In the genomic region with DNA sequence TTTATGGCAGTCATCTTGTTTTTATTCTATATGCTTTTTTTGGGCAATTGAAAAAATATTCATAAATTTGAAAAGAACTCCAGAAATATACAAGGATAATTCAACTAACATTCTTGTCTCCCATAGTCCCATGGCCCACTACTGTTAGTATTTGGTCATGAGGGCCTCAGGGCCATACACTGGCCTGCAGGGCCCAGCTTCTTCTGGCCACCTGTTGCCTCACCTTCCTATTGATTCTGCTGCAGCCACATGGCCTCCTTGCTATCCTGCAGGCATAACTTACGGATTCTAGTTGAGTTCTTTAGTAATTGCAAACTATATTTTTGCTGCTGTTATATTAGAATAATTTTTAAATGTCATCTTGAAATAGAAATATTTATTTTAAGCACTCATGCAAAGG, we compare ENCODE assay signal across 2 cellular contexts.
A peak's percentile ranks its signal among the peaks of the same experiment; 100 is the strongest.
TF ChIP-seq lines count a peak whose summit lies in the region.

No MANE protein-coding gene starts in this region.

TF ChIP-seq in A549, 52 proteins besides CTCF, POLR2A, EP300 and RAD21:
- TF ChIP-seq, protein P1, sequence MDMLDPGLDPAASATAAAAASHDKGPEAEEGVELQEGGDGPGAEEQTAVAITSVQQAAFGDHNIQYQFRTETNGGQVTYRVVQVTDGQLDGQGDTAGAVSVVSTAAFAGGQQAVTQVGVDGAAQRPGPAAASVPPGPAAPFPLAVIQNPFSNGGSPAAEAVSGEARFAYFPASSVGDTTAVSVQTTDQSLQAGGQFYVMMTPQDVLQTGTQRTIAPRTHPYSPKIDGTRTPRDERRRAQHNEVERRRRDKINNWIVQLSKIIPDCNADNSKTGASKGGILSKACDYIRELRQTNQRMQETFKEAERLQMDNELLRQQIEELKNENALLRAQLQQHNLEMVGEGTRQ (IDR thresholded peaks at IDR 0.05) = no peak
- TF ChIP-seq MAZ (IDR thresholded peaks at IDR 0.05; ENCODE audit: borderline replicate concordance, low read depth, low read length) = no peak
- TF ChIP-seq ESRRA (IDR thresholded peaks at IDR 0.05; ENCODE audit: borderline replicate concordance, low read length) = no peak
- TF ChIP-seq MAFK (IDR thresholded peaks at IDR 0.05; ENCODE audit: partially characterized antibody) = no peak
- no peak for TF ChIP-seq FOSL2 (IDR thresholded peaks at IDR 0.05)
- TF ChIP-seq FOSL2 (CRISPR knock-in tag; IDR thresholded peaks at IDR 0.05) = no peak
- no peak for TF ChIP-seq CBX8 (IDR thresholded peaks at IDR 0.05)
- no peak for TF ChIP-seq CHD2 (IDR thresholded peaks at IDR 0.05; ENCODE audit: low read length, partially characterized antibody)
- no peak for TF ChIP-seq HOXA7 (CRISPR knock-in tag; IDR thresholded peaks at IDR 0.05)
- TF ChIP-seq, protein P2, sequence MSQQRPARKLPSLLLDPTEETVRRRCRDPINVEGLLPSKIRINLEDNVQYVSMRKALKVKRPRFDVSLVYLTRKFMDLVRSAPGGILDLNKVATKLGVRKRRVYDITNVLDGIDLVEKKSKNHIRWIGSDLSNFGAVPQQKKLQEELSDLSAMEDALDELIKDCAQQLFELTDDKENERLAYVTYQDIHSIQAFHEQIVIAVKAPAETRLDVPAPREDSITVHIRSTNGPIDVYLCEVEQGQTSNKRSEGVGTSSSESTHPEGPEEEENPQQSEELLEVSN (IDR thresholded peaks at IDR 0.05; ENCODE audit: borderline replicate concordance, low read depth) = no peak
TF ChIP-seq in A549: peak in this region for 0.

TF ChIP-seq in HEK293, 187 proteins besides CTCF, POLR2A, EP300 and RAD21:
- TF ChIP-seq ZNF221 (tag by site-specific recombination; IDR thresholded peaks at IDR 0.05; ENCODE audit: borderline replicate concordance) (no peak), SCRT2 (tag by site-specific recombination; IDR thresholded peaks at IDR 0.05) (peak; percentile 91), ZNF248 (tag by site-specific recombination; IDR thresholded peaks at IDR 0.05) (no peak), YY2 (tag by site-specific recombination; IDR thresholded peaks at IDR 0.05) (no peak), SCRT1 (tag by site-specific recombination; IDR thresholded peaks at IDR 0.05; ENCODE audit: borderline replicate concordance) (peak; percentile 84; the same call in 1 of the 2 replicates), ZFP69B (tag by site-specific recombination; IDR thresholded peaks at IDR 0.05) (no peak), ZNF621 (tag by site-specific recombination; IDR thresholded peaks at IDR 0.05) (no peak), ZSCAN23 (tag by site-specific recombination; IDR thresholded peaks at IDR 0.05) (no peak), ZBTB1 (tag by site-specific recombination; IDR thresholded peaks at IDR 0.05) (no peak), SP3 (tag by site-specific recombination; IDR thresholded peaks at IDR 0.05) (no peak), ZNF175 (tag by site-specific recombination; IDR thresholded peaks at IDR 0.05) (no peak), ZNF530 (tag by site-specific recombination; IDR thresholded peaks at IDR 0.05; ENCODE audit: low read depth) (no peak)
- TF ChIP-seq, protein P3, sequence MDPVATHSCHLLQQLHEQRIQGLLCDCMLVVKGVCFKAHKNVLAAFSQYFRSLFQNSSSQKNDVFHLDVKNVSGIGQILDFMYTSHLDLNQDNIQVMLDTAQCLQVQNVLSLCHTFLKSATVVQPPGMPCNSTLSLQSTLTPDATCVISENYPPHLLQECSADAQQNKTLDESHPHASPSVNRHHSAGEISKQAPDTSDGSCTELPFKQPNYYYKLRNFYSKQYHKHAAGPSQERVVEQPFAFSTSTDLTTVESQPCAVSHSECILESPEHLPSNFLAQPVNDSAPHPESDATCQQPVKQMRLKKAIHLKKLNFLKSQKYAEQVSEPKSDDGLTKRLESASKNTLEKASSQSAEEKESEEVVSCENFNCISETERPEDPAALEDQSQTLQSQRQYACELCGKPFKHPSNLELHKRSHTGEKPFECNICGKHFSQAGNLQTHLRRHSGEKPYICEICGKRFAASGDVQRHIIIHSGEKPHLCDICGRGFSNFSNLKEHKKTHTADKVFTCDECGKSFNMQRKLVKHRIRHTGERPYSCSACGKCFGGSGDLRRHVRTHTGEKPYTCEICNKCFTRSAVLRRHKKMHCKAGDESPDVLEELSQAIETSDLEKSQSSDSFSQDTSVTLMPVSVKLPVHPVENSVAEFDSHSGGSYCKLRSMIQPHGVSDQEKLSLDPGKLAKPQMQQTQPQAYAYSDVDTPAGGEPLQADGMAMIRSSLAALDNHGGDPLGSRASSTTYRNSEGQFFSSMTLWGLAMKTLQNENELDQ (tag by site-specific recombination; IDR thresholded peaks at IDR 0.05; ENCODE audit: low read depth) = no peak
